Comparison of ENCODE assay signal across 17 cellular contexts in the genomic region with DNA sequence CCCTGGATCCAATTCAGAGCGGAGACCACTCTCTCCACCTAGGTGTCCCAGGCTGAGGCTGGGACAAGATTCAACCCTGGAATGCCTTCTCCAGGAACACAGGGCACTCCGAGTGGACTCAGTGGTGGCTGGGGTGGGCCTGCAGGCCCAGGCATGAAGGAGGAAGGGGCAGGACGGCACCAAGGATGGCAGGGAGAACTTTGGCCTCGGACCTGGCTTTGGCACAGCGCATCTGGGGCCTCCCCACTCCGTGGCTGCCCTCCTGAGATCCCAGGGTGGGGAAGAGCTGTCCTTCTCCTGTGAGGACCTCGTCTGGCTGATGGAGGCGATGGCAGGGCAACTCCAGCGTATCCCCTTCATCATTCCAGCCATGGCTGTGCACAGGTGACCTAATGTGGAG. TPM values are rescaled to one million over a fixed set of nuclear protein-coding genes. Genes with fewer than 3 reads are reported as not detected.
"Had no signal": no experiment of that assay in that cellular context is flagged by ENCODE, and none has a peak within 500 bp of the region (broad histone marks: within the 10 kb centered on the region; RNA-seq: fewer than 3 reads in every experiment).

No MANE protein-coding gene starts in this region.

- H3K36me3 ChIP-seq: SJCRH30 had no signal

- H3K4me1 Mint-ChIP-seq: activated naive CD8-positive, alpha-beta T cell treated with anti-CD3 and anti-CD28 coated beads for 36 hours; immature natural killer cell; memory B cell had no signal

- H3K9me3 Mint-ChIP-seq: activated naive CD8-positive, alpha-beta T cell treated with anti-CD3 and anti-CD28 coated beads for 36 hours; immature natural killer cell; nephron; T-helper 2 cell treated with Interferon-gamma antibody and Interleukin-4, amounts not matched to agents 5 μg/mL and 100 μg/mL, for 36 hours had no signal

- H3K27me3 ChIP-seq: cardiac muscle cell, sigmoid colon, SJCRH30, transverse colon had no signal

- H3K27ac Mint-ChIP-seq: activated naive CD8-positive, alpha-beta T cell treated with anti-CD3 and anti-CD28 coated beads for 36 hours; immature natural killer cell; memory B cell; T-helper 2 cell treated with Interferon-gamma antibody and Interleukin-4, amounts not matched to agents 5 μg/mL and 100 μg/mL, for 36 hours had no signal

- H3K27me3 Mint-ChIP-seq: activated naive CD8-positive, alpha-beta T cell treated with anti-CD3 and anti-CD28 coated beads for 36 hours; memory B cell had no signal

- H3K4me1 ChIP-seq: sigmoid colon, SJCRH30, transverse colon had no signal

- DNase-seq: activated CD4-positive, alpha-beta T cell treated with anti-CD3 and anti-CD28 coated beads, Interleukin-2, amount 50 U/mL, for 48 hours; activated CD4-positive, CD25-positive, alpha-beta regulatory T cell treated with anti-CD3 and anti-CD28 coated beads, Interleukin-2, amount 50 U/mL, for 72 hours; activated gamma-delta T cell treated with Interleukin-2 at 50 U/mL for 16 hours; activated naive CD8-positive, alpha-beta T cell treated with anti-CD3 and anti-CD28 coated beads for 36 hours; activated T-cell treated with anti-CD3 and anti-CD28 coated beads, Interleukin-2, amount 50 U/mL, for 48 hours; immature natural killer cell; sigmoid colon; SJCRH30; SW 1271; transverse colon had no signal

- H3K4me3 Mint-ChIP-seq: activated naive CD8-positive, alpha-beta T cell treated with anti-CD3 and anti-CD28 coated beads for 36 hours; immature natural killer cell; memory B cell; nephron; T-helper 2 cell treated with Interferon-gamma antibody and Interleukin-4, amounts not matched to agents 5 μg/mL and 100 μg/mL, for 36 hours had no signal

- H3K4me3 ChIP-seq: cardiac muscle cell, sigmoid colon, SJCRH30, transverse colon had no signal

- H3K27ac ChIP-seq: cardiac muscle cell, SJCRH30 had no signal

- H3K9me3 ChIP-seq: sigmoid colon, SJCRH30, transverse colon had no signal

RNA-seq across cellular contexts. Expression of a gene that starts 50.3 kb away (rescaled TPM):
- total RNA-seq: cardiac muscle cell, endothelial cell of umbilical vein, glomerular endothelial cell, pulmonary artery endothelial cell, SJCRH30 had no signal
- polyA plus RNA-seq: cardiac muscle cell, endothelial cell of umbilical vein had no signal
